In the genomic region with DNA sequence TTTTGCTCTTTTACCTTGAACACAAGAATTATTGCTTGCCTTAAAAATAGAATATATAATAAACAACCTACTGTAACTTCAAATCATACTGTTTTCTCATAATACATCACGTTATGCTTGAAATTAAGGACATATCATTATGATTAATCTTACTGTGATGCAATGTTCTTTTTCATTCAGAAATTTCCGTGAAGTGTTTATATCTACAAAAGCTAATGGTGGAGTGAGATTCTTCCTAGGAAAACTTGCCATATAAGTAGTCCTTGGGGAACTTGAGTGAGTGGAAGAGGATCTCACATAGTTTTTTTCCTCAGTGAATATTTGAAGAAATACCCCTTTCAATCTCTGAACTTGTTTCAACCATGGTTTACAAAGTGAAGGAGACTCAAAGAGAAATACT, we compare ENCODE assay signal across 25 cellular contexts.
"Had no signal": no experiment of that assay in that cellular context is flagged by ENCODE, and none has a peak within 500 bp of the region (broad histone marks: within the 10 kb centered on the region; RNA-seq: fewer than 3 reads in every experiment).

No MANE protein-coding gene starts in this region.

- H3K4me3 ChIP-seq: left ventricle myocardium inferior, lung, neural progenitor cell, pancreas, prostate gland, skin epidermis, suprapubic skin, thoracic aorta, tibial artery, upper lobe of right lung had no signal

- ATAC-seq: natural killer cell; pancreas; right cardiac atrium; sciatic nerve; stimulated activated effector memory CD8-positive, alpha-beta T cell treated with anti-CD3 and anti-CD28 coated beads, Interleukin-12 subunit alpha, Interleukin-12 subunit beta, amount 100 ng/mL, for 72 hours; upper lobe of right lung had no signal

- H3K27me3 ChIP-seq: neural progenitor cell, pancreas, suprapubic skin, tibial artery, upper lobe of right lung had no signal

- H3K9ac ChIP-seq: neural progenitor cell had no signal

- H3K9me3 ChIP-seq: pancreas, prostate gland, suprapubic skin, thoracic aorta, upper lobe of right lung had no signal

- H2AFZ ChIP-seq: neural progenitor cell had no signal

- H3K36me3 ChIP-seq: left ventricle myocardium inferior, pancreas, prostate gland, suprapubic skin, thoracic aorta, tibial artery, upper lobe of right lung had no signal

- H3K27ac ChIP-seq: left ventricle myocardium inferior, neural progenitor cell, pancreas, prostate gland, skin epidermis, suprapubic skin, thoracic aorta, tibial artery, upper lobe of right lung had no signal

- H3K4me1 ChIP-seq: left ventricle myocardium inferior, neural progenitor cell, pancreas, prostate gland, suprapubic skin, tibial artery, upper lobe of right lung had no signal

- DNase-seq: hypothalamus; immature natural killer cell; islet precursor cell; left ventricle myocardium inferior; mesendoderm; naive B cell; natural killer cell; nephron progenitor cell; pancreas; retina; right cardiac atrium; stimulated activated CD4-positive, alpha-beta T cell treated with anti-CD3 and anti-CD28 coated beads, Interleukin-12 subunit alpha, Interleukin-12 subunit beta, amount 100 ng/mL, for 4 hours; stimulated activated CD4-positive, alpha-beta T cell treated with anti-CD3 and anti-CD28 coated beads, Interleukin-4, amount 100 ng/mL, for 24 hours; stimulated activated naive CD4-positive, alpha-beta T cell; tibial artery; trophoblast cell; upper lobe of right lung had no signal

- H3K4me2 ChIP-seq: neural progenitor cell had no signal
